ENCODE assay signal across 11 cellular contexts in the genomic region with DNA sequence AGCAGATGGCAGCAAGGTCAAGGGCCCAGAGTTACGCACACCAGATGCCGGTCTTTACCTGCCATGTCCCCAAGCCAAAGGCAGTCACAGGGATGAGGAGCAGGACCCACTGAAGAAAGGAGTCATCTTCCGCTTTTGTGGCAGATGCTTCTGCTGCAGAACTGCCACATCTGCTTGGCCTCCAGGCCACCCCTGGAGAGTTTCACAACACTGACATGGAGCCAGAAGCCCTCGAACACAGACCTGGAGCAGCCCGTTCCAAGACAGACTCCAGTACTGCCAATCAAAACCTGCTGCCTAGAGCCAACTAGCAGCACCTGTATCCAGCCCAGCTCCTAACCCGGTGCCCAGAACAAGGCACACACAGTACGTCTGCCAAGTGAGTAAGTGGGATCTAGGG. TPM values are rescaled to one million over a fixed set of nuclear protein-coding genes. Genes with fewer than 3 reads are reported as not detected.
DNase-seq lines count a peak whose midpoint lies in the region; ATAC-seq, FAIRE-seq and TF ChIP-seq lines count a peak whose summit lies in the region.
"Had no signal": no experiment of that assay in that cellular context is flagged by ENCODE, and none has a peak within 500 bp of the region (broad histone marks: within the 10 kb centered on the region; RNA-seq: fewer than 3 reads in every experiment).

No MANE protein-coding gene starts in this region.

- POLR2A ChIA-PET in PC-3 (lab: Charles Lee; ENCODE audit: unreplicated experiment): no interaction called here
- POLR2A ChIA-PET in H1 (lab: Charles Lee; ENCODE audit: partially characterized antibody): interaction anchor here (1.7 to 16.1 kb wide), 9 partner anchors 10 to 105 kb away, joined by 4 to 461 read pairs (median 13); a partner anchor contains a TSS

- H3K9me2 ChIP-seq in PC-3 (replicated peaks; ENCODE audit: low read length): no peaks in the 10 kb centered on the region

- ATAC-seq in stimulated activated naive CD8-positive, alpha-beta T cell treated with anti-CD3 and anti-CD28 coated beads, Interleukin-15, Interleukin-2, amounts not matched to agents 100 U/mL and 50 U/mL, for 24 hours: no peak
- ATAC-seq in PC-3 (no peak), GM21360 (IDR thresholded peaks at IDR 0.05; ENCODE audit: unreplicated experiment) (no peak), HG02973 (IDR thresholded peaks at IDR 0.05; ENCODE audit: unreplicated experiment) (no peak)

- peaks cover 46% of the 10 kb centered on the region for H3K79me2 ChIP-seq in PC-3 (ENCODE audit: low read length)
- H3K79me2 ChIP-seq in H1 (ENCODE audit: control insufficient read depth in 1 of 2, insufficient read depth in 2 of 2, low read length in 2 of 2): peaks cover 0 to 21% of the 10 kb centered on the region in 2 experiments; a peak in 2 of 4 replicates

- TF ChIP-seq POLR2A in H1 (IDR thresholded peaks at IDR 0.05; ENCODE audit: control extremely low read depth in 1 of 2, low read depth in 2 of 2, low read length in 2 of 2): no peak

- H4K8ac ChIP-seq in H1 (ENCODE audit: extremely low read depth, insufficient read depth, low read length): peak overlapping the region; percentile 39; the same call in 1 of the 2 replicates

- peaks cover 2% of the 10 kb centered on the region; the same call in 1 of the 2 replicates for H3K23me2 ChIP-seq in H1 (ENCODE audit: low read depth, low read length)

- no peak overlapping the region for H3K23ac ChIP-seq in H1 (ENCODE audit: insufficient read length)

- peaks cover 13% of the 10 kb centered on the region for H3K4me1 ChIP-seq in PC-3 (ENCODE audit: insufficient read depth, low read length)
- peaks cover 0 to 8% (median 3%) of the 10 kb centered on the region in 4 experiments; a peak in 5 of 7 replicates for H3K4me1 ChIP-seq in H1 (replicated peaks in 1 of 4; ENCODE audit: control insufficient read depth in 3 of 4, insufficient read depth in 4 of 4, low read length in 3 of 4)

- H3K36me3 ChIP-seq in PC-3 (ENCODE audit: low read depth, low read length) (peaks cover 27% of the 10 kb centered on the region), H1 (ENCODE audit: control insufficient read depth in 2 of 4, insufficient read depth in 4 of 4, low read length in 3 of 4) (peaks cover 17 to 34% (median 31%) of the 10 kb centered on the region in 4 experiments)

- no peaks in the 10 kb centered on the region for H3K27me3 ChIP-seq in PC-3 (ENCODE audit: low read length)
- no peaks in the 10 kb centered on the region for H3K27me3 ChIP-seq in H1 (replicated peaks in 1 of 4; ENCODE audit: control insufficient read depth in 3 of 4, extremely low read depth in 1 of 4, insufficient read depth in 3 of 4, low read length in 3 of 4)

- H3K18ac ChIP-seq in H1 (ENCODE audit: extremely low read depth, low read length): no peak overlapping the region

- H2BK20ac ChIP-seq in H1 (ENCODE audit: low read length): no peak overlapping the region

- H3K27ac ChIP-seq in PC-3 (ENCODE audit: low read length) (no peak overlapping the region), H1 (ENCODE audit: low read depth, low read length) (no peak overlapping the region)

- H3K9me3 Mint-ChIP-seq in stimulated activated naive CD8-positive, alpha-beta T cell treated with anti-CD3 and anti-CD28 coated beads, Interleukin-15, Interleukin-2, amounts not matched to agents 100 ng/mL and 50 ng/mL, for 24 hours: no peaks in the 10 kb centered on the region

- no peak overlapping the region for H2BK5ac ChIP-seq in H1 (ENCODE audit: low read depth, low read length)

- DNase-seq in stimulated activated naive CD8-positive, alpha-beta T cell treated with anti-CD3 and anti-CD28 coated beads, Interleukin-15, Interleukin-2, amounts not matched to agents 100 U/mL and 50 U/mL, for 24 hours: no peak
- no peak for DNase-seq in PC-3
- DNase-seq in H1 (ENCODE audit: low read depth in 1 of 2, low spot score in 2 of 2): no peak
- DNase-seq in GM10266 (ENCODE audit: extremely low spot score): no peak
- DNase-seq in NCI-H2227 treated with DMSO at 0.1 percent for 48 hours (lab: John Stamatoyannopoulos, UW): no peak
- DNase-seq: activated CD4-positive, CD25-positive, alpha-beta regulatory T cell treated with anti-CD3 and anti-CD28 coated beads, Interleukin-2, amount 50 U/mL, for 72 hours; NCI-H526 treated with DMSO at 0.1 percent for 48 hours; substantia nigra had no signal

- intact Hi-C loops in PC-3 (cut with micrococcal nuclease): loop anchor here (5.0 kb wide), 1 partner anchor 133 kb away; no protein-coding TSS in a partner anchor

- no peak overlapping the region for H2BK120ac ChIP-seq in H1 (replicated peaks; ENCODE audit: low read depth, low read length)

- WGBS in H1 (ENCODE audit: extremely low coverage in 1 of 2, insufficient coverage in 1 of 2, insufficient read length in 1 of 2, insufficient replicate concordance in 2 of 2, low coverage in 1 of 2, low lambda C conversion rate in 2 of 2, missing lambda C conversion rate in 1 of 2), 2 experiments: 94% methylated on average over 7 of the region's 7 CpGs; no CpG with 5 or more reads in 1 of the 2 experiments

- H2BK12ac ChIP-seq in H1 (ENCODE audit: low read depth, low read length): no peak overlapping the region

- FAIRE-seq in H1 (lab: Jason Lieb, UNC): no peak

- H3K9ac ChIP-seq in PC-3 (ENCODE audit: low read length) (no peak overlapping the region), H1 (replicated peaks in 1 of 4; ENCODE audit: extremely low read depth in 1 of 4, low read depth in 3 of 4, low read length in 3 of 4) (no peak overlapping the region; a peak in 1 of 7 replicates)

- H3K4me3 Mint-ChIP-seq in stimulated activated naive CD8-positive, alpha-beta T cell treated with anti-CD3 and anti-CD28 coated beads, Interleukin-15, Interleukin-2, amounts not matched to agents 100 ng/mL and 50 ng/mL, for 24 hours: peak overlapping the region; percentile 92

- H3K4ac ChIP-seq in H1 (replicated peaks; ENCODE audit: insufficient read length, low read depth, low read length): no peak overlapping the region

- no peak for TF ChIP-seq EP300 in H1 (IDR thresholded peaks at IDR 0.05; ENCODE audit: borderline replicate concordance in 1 of 2, low read depth in 2 of 2, low read length in 2 of 2)

- no peak overlapping the region; the same call in 1 of the 2 replicates for H2AK5ac ChIP-seq in H1 (ENCODE audit: low read depth, low read length)

- H3K36me3 Mint-ChIP-seq in stimulated activated naive CD8-positive, alpha-beta T cell treated with anti-CD3 and anti-CD28 coated beads, Interleukin-15, Interleukin-2, amounts not matched to agents 100 ng/mL and 50 ng/mL, for 24 hours (ENCODE audit: low read depth): peaks cover 43% of the 10 kb centered on the region

- H3K9me3 ChIP-seq in PC-3 (ENCODE audit: low read length): no peaks in the 10 kb centered on the region
- no peaks in the 10 kb centered on the region for H3K9me3 ChIP-seq in H1 (ENCODE audit: insufficient read depth in 2 of 2, low read depth in 1 of 2, low read length in 1 of 2)

- no peak overlapping the region for H3K14ac ChIP-seq in H1 (ENCODE audit: insufficient read length)

- H2AFZ ChIP-seq in PC-3 (ENCODE audit: low read length) (no peak overlapping the region), H1 (ENCODE audit: low read length) (no peak overlapping the region)

- H4K20me1 ChIP-seq in PC-3 (ENCODE audit: low read length) (peaks cover 13% of the 10 kb centered on the region; the same call in 1 of the 2 replicates), H1 (replicated peaks in 1 of 2; ENCODE audit: control insufficient read depth in 1 of 2, insufficient read depth in 2 of 2, low read length in 2 of 2) (peaks cover 11 to 12% of the 10 kb centered on the region in 2 experiments)

- BruUV-seq in PC-3 (replicated peaks; lab: Mats Ljungman, UMichigan): no TSS peak

- CTCF ChIA-PET in PC-3 (lab: Charles Lee): no interaction called here
- CTCF ChIA-PET in H1 (lab: Charles Lee; ENCODE audit: partially characterized antibody): interaction anchor here (0.9 to 8.2 kb wide), 11 partner anchors 8 to 168 kb away, joined by 3 to 90 read pairs (median 8); a partner anchor contains a TSS

- H3K4me2 ChIP-seq in PC-3 (ENCODE audit: low read length) (0 out of 2 replicates have a peak overlapping the region, but pooled peaks have one; percentile 80), H1 (ENCODE audit: insufficient read depth in 1 of 2, low read depth in 2 of 2, low read length in 2 of 2) (no peak overlapping the region; a peak in 1 of 4 replicates)

- H3K27ac Mint-ChIP-seq in stimulated activated naive CD8-positive, alpha-beta T cell treated with anti-CD3 and anti-CD28 coated beads, Interleukin-15, Interleukin-2, amounts not matched to agents 100 ng/mL and 50 ng/mL, for 24 hours: peak overlapping the region; percentile 77

- H3K27me3 Mint-ChIP-seq in stimulated activated naive CD8-positive, alpha-beta T cell treated with anti-CD3 and anti-CD28 coated beads, Interleukin-15, Interleukin-2, amounts not matched to agents 100 ng/mL and 50 ng/mL, for 24 hours: no peaks in the 10 kb centered on the region

- peaks cover 2% of the 10 kb centered on the region; the same call in 1 of the 2 replicates for H3K79me1 ChIP-seq in H1 (ENCODE audit: low read depth, low read length)

- TF ChIP-seq RAD21 in H1 (IDR thresholded peaks at IDR 0.05 in 1 of 2, conservative IDR thresholded peaks at IDR 0.05 in 1 of 2; ENCODE audit: low read depth in 2 of 2, low read length in 2 of 2): no peak

- H3K56ac ChIP-seq in H1 (replicated peaks; ENCODE audit: insufficient read length, low read depth, low read length): no peak overlapping the region

- H3F3A ChIP-seq in PC-3 (ENCODE audit: low read length, unreplicated experiment): peaks cover 13% of the 10 kb centered on the region

- H4K5ac ChIP-seq in H1 (ENCODE audit: insufficient read length, low read depth, low read length): no peak overlapping the region

- H4K91ac ChIP-seq in H1 (replicated peaks; ENCODE audit: insufficient read length, low read length): no peak overlapping the region

- TF ChIP-seq CTCF in PC-3 (conservative IDR thresholded peaks at IDR 0.05; ENCODE audit: low read depth, low read length) (no peak), H1 (IDR thresholded peaks at IDR 0.05; ENCODE audit: control extremely low read depth in 1 of 3, insufficient read depth in 1 of 3, low read depth in 1 of 3, low read length in 3 of 3) (no peak), GM10266 (IDR thresholded peaks at IDR 0.05; ENCODE audit: control insufficient read depth, insufficient read depth, low read depth, missing control alignments) (no peak)

- H3K4me3 ChIP-seq in PC-3 (ENCODE audit: low read length) (no peak overlapping the region; the same call in 1 of the 2 replicates), H1 (ENCODE audit: extremely low read depth in 1 of 4, insufficient read depth in 2 of 4, low read depth in 3 of 4, low read length in 4 of 4) (no peak overlapping the region)

- peaks cover 59% of the 10 kb centered on the region for H3K4me1 Mint-ChIP-seq in stimulated activated naive CD8-positive, alpha-beta T cell treated with anti-CD3 and anti-CD28 coated beads, Interleukin-15, Interleukin-2, amounts not matched to agents 100 ng/mL and 50 ng/mL, for 24 hours (ENCODE audit: low read depth)

- H2BK15ac ChIP-seq in H1 (ENCODE audit: low read length): no peak overlapping the region

RNA-seq across cellular contexts. Expression of a gene that starts 1.5 kb away (rescaled TPM):
- 15.7 and 28.1 TPM in 2 replicates for total RNA-seq in PC-3 (2014; rRNA removed)
- total RNA-seq in H1 (2021; fragmentation: NEBNext Ultra II Directional; extraction: Animal tissue kit (Norgen Biotek cat#: 25700)): 39.6 and 43.1 TPM in 2 replicates
- 35.4 and 44.7 TPM in 2 replicates for polyA plus RNA-seq in H1 (2011; rRNA removed)
- polyA plus RNA-seq in H1 (2011; cell fraction: cytosol; rRNA removed): 40.4 TPM
- polyA plus RNA-seq in H1 (2011; cell fraction: nucleus; rRNA removed): 51.7 TPM
- 42.8 to 56.2 TPM (median 50.1 TPM) in 4 replicates for polyA plus RNA-seq in H1 (2012, experiment 1 of 2)
- 52.4 TPM for polyA plus RNA-seq in H1 (2012, experiment 2 of 2)
- 54.3 TPM for polyA plus RNA-seq in H1 (2013, experiment 1 of 2)
- 47.2 TPM for polyA plus RNA-seq in H1 (2013, experiment 2 of 2)
- polyA minus RNA-seq in H1 (2011; rRNA and poly(A)+ RNA removed): 20.3 and 32.2 TPM in 2 replicates
- polyA minus RNA-seq in H1 (2011; cell fraction: cytosol; rRNA and poly(A)+ RNA removed): 8.1 TPM
- 16.7 TPM for polyA minus RNA-seq in H1 (2011; cell fraction: nucleus; rRNA and poly(A)+ RNA removed)

RNA-seq across cellular contexts. Expression of a gene that starts 1.6 kb away (rescaled TPM):
- 103 and 134 TPM in 2 replicates for total RNA-seq in PC-3 (2014; rRNA removed)
- total RNA-seq in H1 (2021; fragmentation: NEBNext Ultra II Directional; extraction: Animal tissue kit (Norgen Biotek cat#: 25700)): 36.6 and 42.1 TPM in 2 replicates
- polyA plus RNA-seq in H1 (2011; rRNA removed): 37.7 and 54.4 TPM in 2 replicates
- polyA plus RNA-seq in H1 (2011; cell fraction: cytosol; rRNA removed): 55.5 TPM
- 45.1 TPM for polyA plus RNA-seq in H1 (2011; cell fraction: nucleus; rRNA removed)
- 47.7 to 62.2 TPM (median 55.5 TPM) in 4 replicates for polyA plus RNA-seq in H1 (2012, experiment 1 of 2)
- polyA plus RNA-seq in H1 (2012, experiment 2 of 2): 29.1 TPM
- polyA plus RNA-seq in H1 (2013, experiment 1 of 2): 39.1 TPM
- 40.7 TPM for polyA plus RNA-seq in H1 (2013, experiment 2 of 2)
- 6.6 and 9.0 TPM in 2 replicates for polyA minus RNA-seq in H1 (2011; rRNA and poly(A)+ RNA removed)
- polyA minus RNA-seq in H1 (2011; cell fraction: cytosol; rRNA and poly(A)+ RNA removed): 24.4 TPM
- polyA minus RNA-seq in H1 (2011; cell fraction: nucleus; rRNA and poly(A)+ RNA removed): 13.3 TPM

RNA-seq across cellular contexts. Expression of a gene that starts 6.7 kb away (rescaled TPM):
- total RNA-seq in PC-3 (2014; rRNA removed): 998 and 1,156 TPM in 2 replicates
- 2,578 and 2,633 TPM in 2 replicates for total RNA-seq in H1 (2021; fragmentation: NEBNext Ultra II Directional; extraction: Animal tissue kit (Norgen Biotek cat#: 25700))
- polyA plus RNA-seq in H1 (2011; rRNA removed): 2,379 and 2,783 TPM in 2 replicates
- polyA plus RNA-seq in H1 (2011; cell fraction: cytosol; rRNA removed): 4,295 TPM
- polyA plus RNA-seq in H1 (2011; cell fraction: nucleus; rRNA removed): 2,670 TPM
- 3,066 to 3,745 TPM (median 3,674 TPM) in 4 replicates for polyA plus RNA-seq in H1 (2012, experiment 1 of 2)
- polyA plus RNA-seq in H1 (2012, experiment 2 of 2): 3,198 TPM
- polyA plus RNA-seq in H1 (2013, experiment 1 of 2): 2,222 TPM
- 2,123 TPM for polyA plus RNA-seq in H1 (2013, experiment 2 of 2)
- polyA minus RNA-seq in H1 (2011; rRNA and poly(A)+ RNA removed): 2,290 and 2,619 TPM in 2 replicates
- polyA minus RNA-seq in H1 (2011; cell fraction: cytosol; rRNA and poly(A)+ RNA removed): 1,007 TPM
- polyA minus RNA-seq in H1 (2011; cell fraction: nucleus; rRNA and poly(A)+ RNA removed): 995 TPM

RNA-seq across cellular contexts. Expression of a gene that starts 6.8 kb away (rescaled TPM):
- 20.5 and 24.5 TPM in 2 replicates for total RNA-seq in PC-3 (2014; rRNA removed)
- 56.4 and 61.8 TPM in 2 replicates for total RNA-seq in H1 (2021; fragmentation: NEBNext Ultra II Directional; extraction: Animal tissue kit (Norgen Biotek cat#: 25700))
- polyA plus RNA-seq in H1 (2011; rRNA removed): 68.4 and 105 TPM in 2 replicates
- polyA plus RNA-seq in H1 (2011; cell fraction: cytosol; rRNA removed): 88.7 TPM
- 114 TPM for polyA plus RNA-seq in H1 (2011; cell fraction: nucleus; rRNA removed)
- 42.8 to 66.6 TPM (median 62.2 TPM) in 4 replicates for polyA plus RNA-seq in H1 (2012, experiment 1 of 2)
- 63.8 TPM for polyA plus RNA-seq in H1 (2012, experiment 2 of 2)
- polyA plus RNA-seq in H1 (2013, experiment 1 of 2): 47.5 TPM
- polyA plus RNA-seq in H1 (2013, experiment 2 of 2): 46.8 TPM
- 84.7 and 135 TPM in 2 replicates for polyA minus RNA-seq in H1 (2011; rRNA and poly(A)+ RNA removed)
- polyA minus RNA-seq in H1 (2011; cell fraction: cytosol; rRNA and poly(A)+ RNA removed): 38.3 TPM
- polyA minus RNA-seq in H1 (2011; cell fraction: nucleus; rRNA and poly(A)+ RNA removed): 35.7 TPM

RNA-seq across cellular contexts. Expression of a gene that starts 18.8 kb away (rescaled TPM):
- total RNA-seq in PC-3 (2014; rRNA removed): 28.0 TPM in 2 replicates
- 23.7 and 26.7 TPM in 2 replicates for total RNA-seq in H1 (2021; fragmentation: NEBNext Ultra II Directional; extraction: Animal tissue kit (Norgen Biotek cat#: 25700))
- 6.1 and 9.6 TPM in 2 replicates for polyA plus RNA-seq in H1 (2011; rRNA removed)
- 19.8 TPM for polyA plus RNA-seq in H1 (2011; cell fraction: cytosol; rRNA removed)
- 17.0 TPM for polyA plus RNA-seq in H1 (2011; cell fraction: nucleus; rRNA removed)
- polyA plus RNA-seq in H1 (2012, experiment 1 of 2): 17.5 to 28.3 TPM (median 24.3 TPM) in 4 replicates
- 6.3 TPM for polyA plus RNA-seq in H1 (2012, experiment 2 of 2)
- 19.3 TPM for polyA plus RNA-seq in H1 (2013, experiment 1 of 2)
- polyA plus RNA-seq in H1 (2013, experiment 2 of 2): 18.3 TPM
- 4.5 and 5.6 TPM in 2 replicates for polyA minus RNA-seq in H1 (2011; rRNA and poly(A)+ RNA removed)
- 7.3 TPM for polyA minus RNA-seq in H1 (2011; cell fraction: cytosol; rRNA and poly(A)+ RNA removed)
- 5.8 TPM for polyA minus RNA-seq in H1 (2011; cell fraction: nucleus; rRNA and poly(A)+ RNA removed)
